ENCODE assay signal across 14 cellular contexts in the genomic region with DNA sequence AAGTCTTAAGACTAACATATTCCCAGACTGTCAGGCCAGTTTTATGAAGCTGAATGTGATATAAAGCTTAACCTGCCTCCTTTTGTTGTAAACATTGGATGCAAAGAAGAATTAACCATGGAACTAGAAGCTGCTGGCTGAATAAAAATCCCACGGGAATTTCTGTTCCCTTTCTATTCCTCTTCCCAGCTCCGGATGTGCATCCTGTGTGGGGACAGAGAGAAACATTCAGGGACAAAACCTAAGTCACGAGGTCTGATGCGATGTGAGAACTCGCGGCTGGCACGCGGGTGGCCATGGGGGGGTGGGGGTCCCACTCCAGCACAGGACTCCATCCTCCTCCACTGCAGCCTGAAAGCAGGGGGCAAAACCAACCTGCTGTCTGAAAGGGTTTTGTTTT. TPM values are rescaled to one million over a fixed set of nuclear protein-coding genes. Genes with fewer than 3 reads are reported as not detected.
A peak's percentile ranks its signal among the peaks of the same experiment; 100 is the strongest.
DNase-seq lines count a peak whose midpoint lies in the region; ATAC-seq, FAIRE-seq and TF ChIP-seq lines count a peak whose summit lies in the region.
"Had no signal": no experiment of that assay in that cellular context is flagged by ENCODE, and none has a peak within 500 bp of the region (broad histone marks: within the 10 kb centered on the region; RNA-seq: fewer than 3 reads in every experiment).

No MANE protein-coding gene starts in this region.

- 0% methylated on average over 8 of the region's 8 CpGs for WGBS in K562 (ENCODE audit: insufficient coverage, low coverage, missing lambda C conversion rate)

- TF ChIP-seq POLR2A in K562 (conservative IDR thresholded peaks at IDR 0.05) = no peak

- H3K4me1 ChIP-seq in ACC112 (ENCODE audit: control insufficient read depth, insufficient read depth, low read length, unreplicated experiment) (peaks cover 64% of the 10 kb centered on the region), K562 (replicated peaks in 1 of 2; ENCODE audit: control insufficient read depth in 2 of 2, insufficient read depth in 2 of 2, low read length in 2 of 2) (peaks cover 0 to 3% of the 10 kb centered on the region in 2 experiments; a peak in 1 of 5 replicates), left ventricle myocardium inferior (peaks cover 60% of the 10 kb centered on the region)

- FAIRE-seq in K562 (lab: Jason Lieb, UNC) = no peak
- FAIRE-seq: endometrium, GM12891 had no signal

- no peak for TF ChIP-seq RAD21 in K562 (CRISPR knock-in tag; conservative IDR thresholded peaks at IDR 0.05 in 1 of 2, IDR thresholded peaks at IDR 0.05 in 1 of 2)

- DNase-seq in K562 (ENCODE audit: extremely low read depth in 1 of 4, low spot score in 3 of 4) (no peak), left ventricle myocardium inferior (peak; percentile 45), posterior vena cava (ENCODE audit: low spot score) (peak; percentile 62), LoVo (ENCODE audit: low spot score) (no peak), cerebellar nuclear complex (lab: John Stamatoyannopoulos, UW) (no peak)
- DNase-seq in activated T-cell treated with anti-CD3 and anti-CD28 coated beads, Interleukin-2, amount 50 U/mL, for 24 hours = no peak
- DNase-seq: activated CD4-positive, alpha-beta T cell treated with anti-CD3 and anti-CD28 coated beads for 4 hours; NCI-H2171 treated with DMSO at 0.1 percent for 48 hours; retina; trophoblast cell had no signal

- H3K9ac ChIP-seq in K562 (ENCODE audit: insufficient read depth in 1 of 2, low read depth in 2 of 2, low read length in 2 of 2) = no peak overlapping the region

- H3K4me3 ChIP-seq in ACC112 (ENCODE audit: low read depth, low read length) (peak overlapping the region; percentile 61), K562 (no peak overlapping the region), left ventricle myocardium inferior (peak overlapping the region; percentile 22)

- no peak for TF ChIP-seq EP300 in K562 (IDR thresholded peaks at IDR 0.05; ENCODE audit: low read length)

- no peaks in the 10 kb centered on the region for H3K9me1 ChIP-seq in K562 (ENCODE audit: control insufficient read depth, insufficient read depth, low read length)

- no peak overlapping the region for H3K4me3 Mint-ChIP-seq in activated T-cell treated with anti-CD3 and anti-CD28 coated beads, Interleukin-2, amount 50 U/mL, for 24 hours

- no peaks in the 10 kb centered on the region for H4K20me1 ChIP-seq in K562 (replicated peaks; ENCODE audit: control insufficient read depth, insufficient read depth, low read length)

- peaks cover 4% of the 10 kb centered on the region for H3K9me3 Mint-ChIP-seq in activated T-cell treated with anti-CD3 and anti-CD28 coated beads, Interleukin-2, amount 50 U/mL, for 24 hours

- H3K36me3 Mint-ChIP-seq in activated T-cell treated with anti-CD3 and anti-CD28 coated beads, Interleukin-2, amount 50 U/mL, for 24 hours (ENCODE audit: low read depth) = no peaks in the 10 kb centered on the region

- ATAC-seq in K562 (no peak), GM21515 (IDR thresholded peaks at IDR 0.05; ENCODE audit: unreplicated experiment) (no peak)

- H3K27ac Mint-ChIP-seq in activated T-cell treated with anti-CD3 and anti-CD28 coated beads, Interleukin-2, amount 50 U/mL, for 24 hours = no peak overlapping the region

- intact Hi-C loops in K562 (cut with micrococcal nuclease) = no loop called here
- intact Hi-C loops in left ventricle myocardium inferior (cut with micrococcal nuclease) = no loop called here
- intact Hi-C loops in posterior vena cava (cut with DNase I) = no loop called here

- no peak for TF ChIP-seq CTCF in K562 (IDR thresholded peaks at IDR 0.05 in 2 of 3, conservative IDR thresholded peaks at IDR 0.05 in 1 of 3; ENCODE audit: insufficient read depth in 2 of 3, low read depth in 1 of 3, low read length in 3 of 3)
- TF ChIP-seq CTCF in left ventricle myocardium inferior (IDR thresholded peaks at IDR 0.05; ENCODE audit: borderline replicate concordance) = no peak

- CTCF ChIA-PET in K562 (lab: Yijun Ruan, JAX; ENCODE audit: low intra/inter-chr PET ratio) = no interaction called here

- H3K4me2 ChIP-seq in K562 (ENCODE audit: insufficient read depth, low read length) = no peak overlapping the region

- H3K27me3 ChIP-seq in ACC112 (ENCODE audit: insufficient read depth, low read length) (no peaks in the 10 kb centered on the region), K562 (ENCODE audit: control insufficient read depth in 2 of 2, insufficient read depth in 2 of 2, low read length in 2 of 2) (peaks cover 37 to 64% of the 10 kb centered on the region in 2 experiments), left ventricle myocardium inferior (ENCODE audit: low read depth) (no peaks in the 10 kb centered on the region)

- H3K4me1 Mint-ChIP-seq in activated T-cell treated with anti-CD3 and anti-CD28 coated beads, Interleukin-2, amount 50 U/mL, for 24 hours (ENCODE audit: low read depth) = peaks cover 9% of the 10 kb centered on the region

- in situ Hi-C loops in K562 (cut with MboI) = no loop called here

- POLR2A ChIA-PET in K562 (lab: Yijun Ruan, JAX) = interaction anchor here (0.8 to 1.4 kb wide), 2 partner anchors 13 to 76 kb away, joined by 3 to 4 read pairs; no protein-coding TSS in a partner anchor

- no peak overlapping the region for H2AFZ ChIP-seq in ACC112 (ENCODE audit: low read length, unreplicated experiment)
- no peak overlapping the region for H2AFZ ChIP-seq in K562 (ENCODE audit: low read depth, low read length)

- H3K79me2 ChIP-seq in ACC112 (ENCODE audit: control insufficient read depth, insufficient read depth, low read length, unreplicated experiment) (peaks cover 61% of the 10 kb centered on the region), K562 (ENCODE audit: control insufficient read depth, insufficient read depth, low read length) (no peaks in the 10 kb centered on the region)

- peak overlapping the region; percentile 92 for H3K27ac ChIP-seq in ACC112 (ENCODE audit: low read depth, low read length)
- no peak overlapping the region for H3K27ac ChIP-seq in K562 (ENCODE audit: extremely low read depth, low read depth, low read length)
- H3K27ac ChIP-seq in left ventricle myocardium inferior (replicated peaks) = peak overlapping the region; percentile 90

- H3K36me3 ChIP-seq in ACC112 (ENCODE audit: insufficient read depth, low read length) (peaks cover 12% of the 10 kb centered on the region), K562 (ENCODE audit: control insufficient read depth, insufficient read depth, low read length) (no peaks in the 10 kb centered on the region), left ventricle myocardium inferior (no peaks in the 10 kb centered on the region)

- H3K9me3 ChIP-seq in K562 (replicated peaks; ENCODE audit: control insufficient read depth, insufficient read depth, low read depth, low read length) (no peaks in the 10 kb centered on the region), left ventricle myocardium inferior (replicated peaks) (peaks cover 3% of the 10 kb centered on the region)

- H3K27me3 Mint-ChIP-seq in activated T-cell treated with anti-CD3 and anti-CD28 coated beads, Interleukin-2, amount 50 U/mL, for 24 hours = peaks cover 10% of the 10 kb centered on the region

- BruUV-seq in K562 (replicated peaks; lab: Mats Ljungman, UMichigan) = no TSS peak

TF ChIP-seq in K562, 482 proteins besides CTCF, POLR2A, EP300 and RAD21:
- TF ChIP-seq, protein P1, sequence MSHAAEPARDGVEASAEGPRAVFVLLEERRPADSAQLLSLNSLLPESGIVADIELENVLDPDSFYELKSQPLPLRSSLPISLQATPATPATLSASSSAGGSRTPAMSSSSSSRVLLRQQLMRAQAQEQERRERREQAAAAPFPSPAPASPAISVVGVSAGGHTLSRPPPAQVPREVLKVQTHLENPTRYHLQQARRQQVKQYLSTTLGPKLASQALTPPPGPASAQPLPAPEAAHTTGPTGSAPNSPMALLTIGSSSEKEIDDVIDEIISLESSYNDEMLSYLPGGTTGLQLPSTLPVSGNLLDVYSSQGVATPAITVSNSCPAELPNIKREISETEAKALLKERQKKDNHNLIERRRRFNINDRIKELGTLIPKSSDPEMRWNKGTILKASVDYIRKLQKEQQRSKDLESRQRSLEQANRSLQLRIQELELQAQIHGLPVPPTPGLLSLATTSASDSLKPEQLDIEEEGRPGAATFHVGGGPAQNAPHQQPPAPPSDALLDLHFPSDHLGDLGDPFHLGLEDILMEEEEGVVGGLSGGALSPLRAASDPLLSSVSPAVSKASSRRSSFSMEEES (CRISPR knock-in tag; IDR thresholded peaks at IDR 0.05) = peak; percentile 27; the same call in 1 of the 2 replicates
- TF ChIP-seq NFATC3 (IDR thresholded peaks at IDR 0.05) = no peak
TF ChIP-seq in K562: peak in this region for 1.

RNA-seq across cellular contexts. Expression of a gene that starts 32.2 kb away (rescaled TPM):
- total RNA-seq in K562 (2011; cell fraction: chromatin; rRNA removed; ENCODE audit: low replicate concordance) = 0.19 TPM in 1 of 2 replicates, not detected in the other
- total RNA-seq in K562 (2011; cell fraction: nucleolus; rRNA removed) = not detected in 2 replicates
- not detected in 2 replicates for total RNA-seq in K562 (2011; cell fraction: nucleoplasm; rRNA removed)
- total RNA-seq in K562 (2014; rRNA removed) (not detected in 2 replicates), K562 (2014; rRNA removed; fragmentation: Illumina TruSeq; extraction: Trizol) (0.36 and 0.45 TPM in 2 replicates), K562 (2015; rRNA removed; fragmentation: Illumina TruSeq; extraction: Trizol) (0.18 and 0.19 TPM in 2 replicates), K562 (2021) (0.11 TPM in 1 of 2 replicates, not detected in the other), left ventricle myocardium inferior (0.77 TPM), posterior vena cava (1 to 10 TPM; 1.7 to 2.7 TPM)
- polyA plus RNA-seq in K562 (2011; rRNA removed) (0.50 and 0.56 TPM in 2 replicates), K562 (2014; fragmentation: Illumina TruSeq; extraction: Trizol) (0.46 and 0.50 TPM in 2 replicates), K562 (2014; fragmentation: Nextera tagmentation; extraction: Ambion mirVana) (1 to 10 TPM; 1.3 to 1.7 TPM), K562 (2014; rRNA removed) (0.09 and 0.12 TPM in 2 replicates)
- polyA plus RNA-seq in K562 (2011; cell fraction: cytosol; rRNA removed) = 0.06 TPM in 1 of 2 replicates, not detected in the other
- polyA plus RNA-seq in K562 (2011; cell fraction: nucleus; rRNA removed) = 0.10 and 0.27 TPM in 2 replicates
- 0.17 and 0.33 TPM in 2 replicates for polyA plus RNA-seq in K562 (2012)
- polyA minus RNA-seq in K562 (2011; rRNA and poly(A)+ RNA removed) = 0.48 and 1.1 TPM in 2 replicates
- polyA minus RNA-seq in K562 (2011; cell fraction: cytosol; rRNA and poly(A)+ RNA removed) = not detected in 2 replicates
- 0.44 TPM in 1 of 2 replicates, not detected in the other for polyA minus RNA-seq in K562 (2011; cell fraction: nucleus; rRNA and poly(A)+ RNA removed)

Comparison
In these comparisons a context has a peak if more than half of its experiments do, and no peak if none do; other contexts are left out.
1. DNase-seq: peak in left ventricle myocardium inferior (single experiment) and posterior vena cava (single experiment); none in K562 (0 of 4), activated T-cell treated with anti-CD3 and anti-CD28 coated beads, Interleukin-2, amount 50 U/mL, for 24 hours (single experiment), LoVo (single experiment) and cerebellar nuclear complex (0 of 2).